1 cellular context compared by ENCODE assay signal in the genomic region with DNA sequence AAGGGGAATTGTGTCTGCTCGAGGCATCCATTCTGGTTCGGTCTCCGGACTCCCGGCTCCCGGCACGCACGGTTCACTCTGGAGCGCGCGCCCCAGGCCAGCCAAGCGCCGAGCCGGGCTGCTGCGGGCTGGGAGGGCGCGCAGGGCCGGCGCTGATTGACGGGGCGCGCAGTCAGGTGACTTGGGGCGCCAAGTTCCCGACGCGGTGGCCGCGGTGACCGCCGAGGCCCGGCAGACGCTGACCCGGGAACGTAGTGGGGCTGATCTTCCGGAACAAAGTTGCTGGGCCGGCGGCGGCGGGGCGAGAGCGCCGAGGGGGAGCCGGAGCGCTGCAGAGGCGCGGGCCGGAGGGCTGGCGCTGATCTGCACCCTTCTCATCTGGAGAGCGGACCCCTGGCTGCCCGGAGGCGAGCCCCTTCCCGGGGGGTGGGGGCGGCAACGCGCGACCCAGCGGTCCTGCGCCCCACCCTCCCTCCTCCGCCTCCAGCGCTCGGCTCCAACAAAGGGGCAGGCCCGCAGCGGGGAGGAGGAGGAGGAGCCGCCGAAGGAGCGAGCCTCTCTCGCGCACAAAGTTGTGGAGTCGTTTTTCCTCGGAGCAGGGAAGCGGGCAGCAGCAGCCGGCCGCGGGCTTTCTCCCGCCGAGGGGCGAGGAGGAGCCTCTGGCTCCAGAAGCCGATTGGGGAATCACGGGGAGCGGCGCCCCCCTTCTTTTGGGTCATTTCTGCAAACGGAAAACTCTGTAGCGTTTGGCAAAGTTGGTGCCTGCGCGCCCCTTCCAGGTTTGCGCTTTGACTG.
A peak's percentile ranks its signal among the peaks of the same experiment; 100 is the strongest.
TF ChIP-seq lines count a peak whose summit lies in the region.

Gene UTRN (plus strand): TSS at position 583 of the 795 bp plus-strand sequence. CDS start 6,494 bp downstream, outside the sequence.

TF ChIP-seq in HepG2, 621 proteins besides CTCF, POLR2A, EP300 and RAD21 (continued from another document and continues in another):
- TF ChIP-seq, protein P1, sequence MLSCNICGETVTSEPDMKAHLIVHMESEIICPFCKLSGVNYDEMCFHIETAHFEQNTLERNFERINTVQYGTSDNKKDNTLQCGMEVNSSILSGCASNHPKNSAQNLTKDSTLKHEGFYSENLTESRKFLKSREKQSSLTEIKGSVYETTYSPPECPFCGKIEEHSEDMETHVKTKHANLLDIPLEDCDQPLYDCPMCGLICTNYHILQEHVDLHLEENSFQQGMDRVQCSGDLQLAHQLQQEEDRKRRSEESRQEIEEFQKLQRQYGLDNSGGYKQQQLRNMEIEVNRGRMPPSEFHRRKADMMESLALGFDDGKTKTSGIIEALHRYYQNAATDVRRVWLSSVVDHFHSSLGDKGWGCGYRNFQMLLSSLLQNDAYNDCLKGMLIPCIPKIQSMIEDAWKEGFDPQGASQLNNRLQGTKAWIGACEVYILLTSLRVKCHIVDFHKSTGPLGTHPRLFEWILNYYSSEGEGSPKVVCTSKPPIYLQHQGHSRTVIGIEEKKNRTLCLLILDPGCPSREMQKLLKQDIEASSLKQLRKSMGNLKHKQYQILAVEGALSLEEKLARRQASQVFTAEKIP (CRISPR knock-in tag; IDR thresholded peaks at IDR 0.05; ENCODE audit: borderline replicate concordance) = no peak
- TF ChIP-seq ZNF263 (CRISPR knock-in tag; IDR thresholded peaks at IDR 0.05) = peak; percentile 83
- TF ChIP-seq, protein P2, sequence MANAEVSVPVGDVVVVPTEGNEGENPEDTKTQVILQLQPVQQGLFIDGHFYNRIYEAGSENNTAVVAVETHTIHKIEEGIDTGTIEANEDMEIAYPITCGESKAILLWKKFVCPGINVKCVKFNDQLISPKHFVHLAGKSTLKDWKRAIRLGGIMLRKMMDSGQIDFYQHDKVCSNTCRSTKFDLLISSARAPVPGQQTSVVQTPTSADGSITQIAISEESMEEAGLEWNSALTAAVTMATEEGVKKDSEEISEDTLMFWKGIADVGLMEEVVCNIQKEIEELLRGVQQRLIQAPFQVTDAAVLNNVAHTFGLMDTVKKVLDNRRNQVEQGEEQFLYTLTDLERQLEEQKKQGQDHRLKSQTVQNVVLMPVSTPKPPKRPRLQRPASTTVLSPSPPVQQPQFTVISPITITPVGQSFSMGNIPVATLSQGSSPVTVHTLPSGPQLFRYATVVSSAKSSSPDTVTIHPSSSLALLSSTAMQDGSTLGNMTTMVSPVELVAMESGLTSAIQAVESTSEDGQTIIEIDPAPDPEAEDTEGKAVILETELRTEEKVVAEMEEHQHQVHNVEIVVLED (CRISPR knock-in tag; IDR thresholded peaks at IDR 0.05; ENCODE audit: borderline replicate concordance) = peak; percentile 78
- no peak for TF ChIP-seq ONECUT2 (CRISPR knock-in tag; IDR thresholded peaks at IDR 0.05)
- TF ChIP-seq ZNF776 (CRISPR knock-in tag; IDR thresholded peaks at IDR 0.05) = peak; percentile 66; the same call in 1 of the 2 replicates
- TF ChIP-seq, protein P3, sequence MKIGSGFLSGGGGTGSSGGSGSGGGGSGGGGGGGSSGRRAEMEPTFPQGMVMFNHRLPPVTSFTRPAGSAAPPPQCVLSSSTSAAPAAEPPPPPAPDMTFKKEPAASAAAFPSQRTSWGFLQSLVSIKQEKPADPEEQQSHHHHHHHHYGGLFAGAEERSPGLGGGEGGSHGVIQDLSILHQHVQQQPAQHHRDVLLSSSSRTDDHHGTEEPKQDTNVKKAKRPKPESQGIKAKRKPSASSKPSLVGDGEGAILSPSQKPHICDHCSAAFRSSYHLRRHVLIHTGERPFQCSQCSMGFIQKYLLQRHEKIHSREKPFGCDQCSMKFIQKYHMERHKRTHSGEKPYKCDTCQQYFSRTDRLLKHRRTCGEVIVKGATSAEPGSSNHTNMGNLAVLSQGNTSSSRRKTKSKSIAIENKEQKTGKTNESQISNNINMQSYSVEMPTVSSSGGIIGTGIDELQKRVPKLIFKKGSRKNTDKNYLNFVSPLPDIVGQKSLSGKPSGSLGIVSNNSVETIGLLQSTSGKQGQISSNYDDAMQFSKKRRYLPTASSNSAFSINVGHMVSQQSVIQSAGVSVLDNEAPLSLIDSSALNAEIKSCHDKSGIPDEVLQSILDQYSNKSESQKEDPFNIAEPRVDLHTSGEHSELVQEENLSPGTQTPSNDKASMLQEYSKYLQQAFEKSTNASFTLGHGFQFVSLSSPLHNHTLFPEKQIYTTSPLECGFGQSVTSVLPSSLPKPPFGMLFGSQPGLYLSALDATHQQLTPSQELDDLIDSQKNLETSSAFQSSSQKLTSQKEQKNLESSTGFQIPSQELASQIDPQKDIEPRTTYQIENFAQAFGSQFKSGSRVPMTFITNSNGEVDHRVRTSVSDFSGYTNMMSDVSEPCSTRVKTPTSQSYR (CRISPR knock-in tag; IDR thresholded peaks at IDR 0.05; ENCODE audit: borderline replicate concordance) = 0 out of 2 replicates have a peak, but pooled peaks have one; percentile 43
- peak; percentile 82 for TF ChIP-seq HNRNPK (IDR thresholded peaks at IDR 0.05; ENCODE audit: low read depth, low read length, poor library complexity, severe bottlenecking)
- peak; percentile 94 for TF ChIP-seq SMYD3 (CRISPR knock-in tag; IDR thresholded peaks at IDR 0.05)
- no peak for TF ChIP-seq PREB (CRISPR knock-in tag; IDR thresholded peaks at IDR 0.05)
- TF ChIP-seq ELF3 (CRISPR knock-in tag; IDR thresholded peaks at IDR 0.05) = peak; percentile 86
- TF ChIP-seq FLYWCH1 (CRISPR knock-in tag; IDR thresholded peaks at IDR 0.05) = 0 out of 2 replicates have a peak, but pooled peaks have one; percentile 74
- peak; percentile 57 for TF ChIP-seq PHF20 (CRISPR knock-in tag; IDR thresholded peaks at IDR 0.05)
- TF ChIP-seq SNAI1 (CRISPR knock-in tag; IDR thresholded peaks at IDR 0.05; ENCODE audit: borderline replicate concordance) = no peak; the same call in 1 of the 2 replicates
- TF ChIP-seq ZNF564 (CRISPR knock-in tag; IDR thresholded peaks at IDR 0.05) = peak; percentile 96
- no peak for TF ChIP-seq ZNF30 (CRISPR knock-in tag; IDR thresholded peaks at IDR 0.05)
- TF ChIP-seq HOXA5 (CRISPR knock-in tag; IDR thresholded peaks at IDR 0.05) = no peak; the same call in none of the 2 replicates
- TF ChIP-seq NONO (IDR thresholded peaks at IDR 0.05) = no peak
- TF ChIP-seq NONO (CRISPR knock-in tag; conservative IDR thresholded peaks at IDR 0.05) = peak; percentile 96
- TF ChIP-seq, protein P4, sequence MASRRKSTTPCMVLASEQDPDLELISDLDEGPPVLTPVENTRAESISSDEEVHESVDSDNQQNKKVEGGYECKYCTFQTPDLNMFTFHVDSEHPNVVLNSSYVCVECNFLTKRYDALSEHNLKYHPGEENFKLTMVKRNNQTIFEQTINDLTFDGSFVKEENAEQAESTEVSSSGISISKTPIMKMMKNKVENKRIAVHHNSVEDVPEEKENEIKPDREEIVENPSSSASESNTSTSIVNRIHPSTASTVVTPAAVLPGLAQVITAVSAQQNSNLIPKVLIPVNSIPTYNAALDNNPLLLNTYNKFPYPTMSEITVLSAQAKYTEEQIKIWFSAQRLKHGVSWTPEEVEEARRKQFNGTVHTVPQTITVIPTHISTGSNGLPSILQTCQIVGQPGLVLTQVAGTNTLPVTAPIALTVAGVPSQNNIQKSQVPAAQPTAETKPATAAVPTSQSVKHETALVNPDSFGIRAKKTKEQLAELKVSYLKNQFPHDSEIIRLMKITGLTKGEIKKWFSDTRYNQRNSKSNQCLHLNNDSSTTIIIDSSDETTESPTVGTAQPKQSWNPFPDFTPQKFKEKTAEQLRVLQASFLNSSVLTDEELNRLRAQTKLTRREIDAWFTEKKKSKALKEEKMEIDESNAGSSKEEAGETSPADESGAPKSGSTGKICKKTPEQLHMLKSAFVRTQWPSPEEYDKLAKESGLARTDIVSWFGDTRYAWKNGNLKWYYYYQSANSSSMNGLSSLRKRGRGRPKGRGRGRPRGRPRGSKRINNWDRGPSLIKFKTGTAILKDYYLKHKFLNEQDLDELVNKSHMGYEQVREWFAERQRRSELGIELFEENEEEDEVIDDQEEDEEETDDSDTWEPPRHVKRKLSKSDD (CRISPR knock-in tag; IDR thresholded peaks at IDR 0.05; ENCODE audit: low read depth) = peak; percentile 86
- TF ChIP-seq, protein P5, sequence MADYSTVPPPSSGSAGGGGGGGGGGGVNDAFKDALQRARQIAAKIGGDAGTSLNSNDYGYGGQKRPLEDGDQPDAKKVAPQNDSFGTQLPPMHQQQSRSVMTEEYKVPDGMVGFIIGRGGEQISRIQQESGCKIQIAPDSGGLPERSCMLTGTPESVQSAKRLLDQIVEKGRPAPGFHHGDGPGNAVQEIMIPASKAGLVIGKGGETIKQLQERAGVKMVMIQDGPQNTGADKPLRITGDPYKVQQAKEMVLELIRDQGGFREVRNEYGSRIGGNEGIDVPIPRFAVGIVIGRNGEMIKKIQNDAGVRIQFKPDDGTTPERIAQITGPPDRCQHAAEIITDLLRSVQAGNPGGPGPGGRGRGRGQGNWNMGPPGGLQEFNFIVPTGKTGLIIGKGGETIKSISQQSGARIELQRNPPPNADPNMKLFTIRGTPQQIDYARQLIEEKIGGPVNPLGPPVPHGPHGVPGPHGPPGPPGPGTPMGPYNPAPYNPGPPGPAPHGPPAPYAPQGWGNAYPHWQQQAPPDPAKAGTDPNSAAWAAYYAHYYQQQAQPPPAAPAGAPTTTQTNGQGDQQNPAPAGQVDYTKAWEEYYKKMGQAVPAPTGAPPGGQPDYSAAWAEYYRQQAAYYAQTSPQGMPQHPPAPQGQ (CRISPR knock-in tag; IDR thresholded peaks at IDR 0.05; ENCODE audit: borderline replicate concordance) = no peak; the same call in 1 of the 2 replicates
- TF ChIP-seq TBX2 (CRISPR knock-in tag; IDR thresholded peaks at IDR 0.05; ENCODE audit: borderline replicate concordance) = peak; percentile 99
- TF ChIP-seq ZNF431 (CRISPR knock-in tag; IDR thresholded peaks at IDR 0.05; ENCODE audit: borderline replicate concordance, low read depth) = peak; percentile 78; the same call in 1 of the 2 replicates
- TF ChIP-seq TRIM24 (CRISPR knock-in tag; IDR thresholded peaks at IDR 0.05) = no peak
- TF ChIP-seq ZNF761 (CRISPR knock-in tag; conservative IDR thresholded peaks at IDR 0.05) = peak; percentile 84
- no peak; the same call in 1 of the 2 replicates for TF ChIP-seq SMC3 (IDR thresholded peaks at IDR 0.05; ENCODE audit: low read length)
- TF ChIP-seq AFF4 (CRISPR knock-in tag; IDR thresholded peaks at IDR 0.05) = peak; percentile 32; the same call in 1 of the 2 replicates
- TF ChIP-seq RBFOX2 (IDR thresholded peaks at IDR 0.05; ENCODE audit: low read depth, low read length) = peak; percentile 95
- TF ChIP-seq E2F5 (CRISPR knock-in tag; conservative IDR thresholded peaks at IDR 0.05) = peak; percentile 71
- TF ChIP-seq ZC3H13 (CRISPR knock-in tag; IDR thresholded peaks at IDR 0.05) = peak; percentile 90
- TF ChIP-seq ZNF496 (CRISPR knock-in tag; IDR thresholded peaks at IDR 0.05; ENCODE audit: insufficient replicate concordance) = no peak
- no peak for TF ChIP-seq PCBP1 (IDR thresholded peaks at IDR 0.05; ENCODE audit: borderline replicate concordance, low read depth, low read length)
- TF ChIP-seq THYN1 (CRISPR knock-in tag; IDR thresholded peaks at IDR 0.05; ENCODE audit: borderline replicate concordance, low read depth) = 0 out of 2 replicates have a peak, but pooled peaks have one; percentile 96
- peak; percentile 20; the same call in 1 of the 2 replicates for TF ChIP-seq SOX5 (CRISPR knock-in tag; IDR thresholded peaks at IDR 0.05; ENCODE audit: borderline replicate concordance)
- TF ChIP-seq, protein P6, sequence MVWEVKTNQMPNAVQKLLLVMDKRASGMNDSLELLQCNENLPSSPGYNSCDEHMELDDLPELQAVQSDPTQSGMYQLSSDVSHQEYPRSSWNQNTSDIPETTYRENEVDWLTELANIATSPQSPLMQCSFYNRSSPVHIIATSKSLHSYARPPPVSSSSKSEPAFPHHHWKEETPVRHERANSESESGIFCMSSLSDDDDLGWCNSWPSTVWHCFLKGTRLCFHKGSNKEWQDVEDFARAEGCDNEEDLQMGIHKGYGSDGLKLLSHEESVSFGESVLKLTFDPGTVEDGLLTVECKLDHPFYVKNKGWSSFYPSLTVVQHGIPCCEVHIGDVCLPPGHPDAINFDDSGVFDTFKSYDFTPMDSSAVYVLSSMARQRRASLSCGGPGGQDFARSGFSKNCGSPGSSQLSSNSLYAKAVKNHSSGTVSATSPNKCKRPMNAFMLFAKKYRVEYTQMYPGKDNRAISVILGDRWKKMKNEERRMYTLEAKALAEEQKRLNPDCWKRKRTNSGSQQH (CRISPR knock-in tag; IDR thresholded peaks at IDR 0.05; ENCODE audit: low read depth) = peak; percentile 93; the same call in 1 of the 2 replicates
- peak; percentile 84; the same call in 1 of the 2 replicates for TF ChIP-seq ZNF264 (CRISPR knock-in tag; IDR thresholded peaks at IDR 0.05)
- TF ChIP-seq GLI4 (CRISPR knock-in tag; IDR thresholded peaks at IDR 0.05; ENCODE audit: borderline replicate concordance) = peak; percentile 73; the same call in 1 of the 2 replicates
- 0 out of 2 replicates have a peak, but pooled peaks have one; percentile 38 for TF ChIP-seq SP2 (CRISPR knock-in tag; IDR thresholded peaks at IDR 0.05)
